Comparison of ENCODE assay signal across 1 cellular context in the genomic region with DNA sequence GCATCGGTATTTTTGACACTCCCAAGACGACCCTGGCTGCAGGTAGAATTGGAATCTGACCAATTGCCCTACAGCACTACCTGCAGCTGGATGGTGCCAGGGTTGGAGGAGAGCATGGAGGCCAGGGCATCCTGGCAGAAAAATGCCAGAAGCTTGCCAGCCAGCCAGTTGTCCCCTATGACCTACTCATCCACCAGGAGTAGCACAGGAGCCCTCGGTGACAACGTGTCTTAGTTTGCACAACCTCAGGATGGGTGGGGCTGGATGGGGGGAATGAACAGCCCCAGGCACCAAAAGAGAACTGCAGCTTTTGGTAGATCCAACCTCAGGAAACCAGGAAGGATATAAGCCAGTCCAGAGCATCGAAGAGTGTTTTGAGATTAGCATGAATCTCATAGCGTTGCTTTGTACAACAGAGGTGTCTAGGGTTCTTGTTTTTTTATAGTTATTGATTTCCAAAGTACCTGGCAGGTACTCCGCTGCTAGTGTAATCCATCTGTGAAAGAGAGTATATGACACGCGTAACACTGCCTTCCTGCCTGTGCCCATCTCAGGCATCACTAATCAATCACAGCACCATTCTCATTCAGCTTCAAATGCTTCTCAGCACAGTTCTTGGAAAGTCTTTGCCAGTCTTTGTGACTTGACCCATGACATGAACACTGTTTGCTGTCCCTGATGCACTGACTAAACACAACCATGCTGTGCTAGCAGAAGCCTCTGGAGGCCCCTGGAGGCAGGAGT.
TF ChIP-seq lines count a peak whose summit lies in the region.

No MANE protein-coding gene starts in this region.

TF ChIP-seq in K562, 482 proteins besides CTCF, POLR2A, EP300 and RAD21 (continued from another document):
- TF ChIP-seq, protein P1, sequence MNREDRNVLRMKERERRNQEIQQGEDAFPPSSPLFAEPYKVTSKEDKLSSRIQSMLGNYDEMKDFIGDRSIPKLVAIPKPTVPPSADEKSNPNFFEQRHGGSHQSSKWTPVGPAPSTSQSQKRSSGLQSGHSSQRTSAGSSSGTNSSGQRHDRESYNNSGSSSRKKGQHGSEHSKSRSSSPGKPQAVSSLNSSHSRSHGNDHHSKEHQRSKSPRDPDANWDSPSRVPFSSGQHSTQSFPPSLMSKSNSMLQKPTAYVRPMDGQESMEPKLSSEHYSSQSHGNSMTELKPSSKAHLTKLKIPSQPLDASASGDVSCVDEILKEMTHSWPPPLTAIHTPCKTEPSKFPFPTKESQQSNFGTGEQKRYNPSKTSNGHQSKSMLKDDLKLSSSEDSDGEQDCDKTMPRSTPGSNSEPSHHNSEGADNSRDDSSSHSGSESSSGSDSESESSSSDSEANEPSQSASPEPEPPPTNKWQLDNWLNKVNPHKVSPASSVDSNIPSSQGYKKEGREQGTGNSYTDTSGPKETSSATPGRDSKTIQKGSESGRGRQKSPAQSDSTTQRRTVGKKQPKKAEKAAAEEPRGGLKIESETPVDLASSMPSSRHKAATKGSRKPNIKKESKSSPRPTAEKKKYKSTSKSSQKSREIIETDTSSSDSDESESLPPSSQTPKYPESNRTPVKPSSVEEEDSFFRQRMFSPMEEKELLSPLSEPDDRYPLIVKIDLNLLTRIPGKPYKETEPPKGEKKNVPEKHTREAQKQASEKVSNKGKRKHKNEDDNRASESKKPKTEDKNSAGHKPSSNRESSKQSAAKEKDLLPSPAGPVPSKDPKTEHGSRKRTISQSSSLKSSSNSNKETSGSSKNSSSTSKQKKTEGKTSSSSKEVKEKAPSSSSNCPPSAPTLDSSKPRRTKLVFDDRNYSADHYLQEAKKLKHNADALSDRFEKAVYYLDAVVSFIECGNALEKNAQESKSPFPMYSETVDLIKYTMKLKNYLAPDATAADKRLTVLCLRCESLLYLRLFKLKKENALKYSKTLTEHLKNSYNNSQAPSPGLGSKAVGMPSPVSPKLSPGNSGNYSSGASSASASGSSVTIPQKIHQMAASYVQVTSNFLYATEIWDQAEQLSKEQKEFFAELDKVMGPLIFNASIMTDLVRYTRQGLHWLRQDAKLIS (CRISPR knock-in tag; IDR thresholded peaks at IDR 0.05): no peak
- TF ChIP-seq TFAM (CRISPR knock-in tag; conservative IDR thresholded peaks at IDR 0.05) (no peak), RBM25 (IDR thresholded peaks at IDR 0.05; ENCODE audit: low read depth, low read length, severe bottlenecking) (peak; percentile 36), TRIM28 (IDR thresholded peaks at IDR 0.05) (no peak), ZBTB17 (CRISPR knock-in tag; IDR thresholded peaks at IDR 0.05) (peak; percentile 96), HEY1 (CRISPR knock-in tag; IDR thresholded peaks at IDR 0.05; ENCODE audit: borderline replicate concordance) (no peak), MCM2 (IDR thresholded peaks at IDR 0.05; ENCODE audit: low read depth) (no peak), DIDO1 (tag; IDR thresholded peaks at IDR 0.05; ENCODE audit: low read depth) (no peak)
- TF ChIP-seq, protein P2, sequence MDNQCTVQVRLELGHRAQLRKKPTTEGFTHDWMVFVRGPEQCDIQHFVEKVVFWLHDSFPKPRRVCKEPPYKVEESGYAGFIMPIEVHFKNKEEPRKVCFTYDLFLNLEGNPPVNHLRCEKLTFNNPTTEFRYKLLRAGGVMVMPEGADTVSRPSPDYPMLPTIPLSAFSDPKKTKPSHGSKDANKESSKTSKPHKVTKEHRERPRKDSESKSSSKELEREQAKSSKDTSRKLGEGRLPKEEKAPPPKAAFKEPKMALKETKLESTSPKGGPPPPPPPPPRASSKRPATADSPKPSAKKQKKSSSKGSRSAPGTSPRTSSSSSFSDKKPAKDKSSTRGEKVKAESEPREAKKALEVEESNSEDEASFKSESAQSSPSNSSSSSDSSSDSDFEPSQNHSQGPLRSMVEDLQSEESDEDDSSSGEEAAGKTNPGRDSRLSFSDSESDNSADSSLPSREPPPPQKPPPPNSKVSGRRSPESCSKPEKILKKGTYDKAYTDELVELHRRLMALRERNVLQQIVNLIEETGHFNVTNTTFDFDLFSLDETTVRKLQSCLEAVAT (IDR thresholded peaks at IDR 0.05): peak in 1 of 2 experiments; percentile 92; a peak in 2 of 4 replicates
- TF ChIP-seq, protein P3, sequence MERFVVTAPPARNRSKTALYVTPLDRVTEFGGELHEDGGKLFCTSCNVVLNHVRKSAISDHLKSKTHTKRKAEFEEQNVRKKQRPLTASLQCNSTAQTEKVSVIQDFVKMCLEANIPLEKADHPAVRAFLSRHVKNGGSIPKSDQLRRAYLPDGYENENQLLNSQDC (CRISPR knock-in tag; IDR thresholded peaks at IDR 0.05): no peak
